ENCODE assay signal across 9 cellular contexts in the genomic region with DNA sequence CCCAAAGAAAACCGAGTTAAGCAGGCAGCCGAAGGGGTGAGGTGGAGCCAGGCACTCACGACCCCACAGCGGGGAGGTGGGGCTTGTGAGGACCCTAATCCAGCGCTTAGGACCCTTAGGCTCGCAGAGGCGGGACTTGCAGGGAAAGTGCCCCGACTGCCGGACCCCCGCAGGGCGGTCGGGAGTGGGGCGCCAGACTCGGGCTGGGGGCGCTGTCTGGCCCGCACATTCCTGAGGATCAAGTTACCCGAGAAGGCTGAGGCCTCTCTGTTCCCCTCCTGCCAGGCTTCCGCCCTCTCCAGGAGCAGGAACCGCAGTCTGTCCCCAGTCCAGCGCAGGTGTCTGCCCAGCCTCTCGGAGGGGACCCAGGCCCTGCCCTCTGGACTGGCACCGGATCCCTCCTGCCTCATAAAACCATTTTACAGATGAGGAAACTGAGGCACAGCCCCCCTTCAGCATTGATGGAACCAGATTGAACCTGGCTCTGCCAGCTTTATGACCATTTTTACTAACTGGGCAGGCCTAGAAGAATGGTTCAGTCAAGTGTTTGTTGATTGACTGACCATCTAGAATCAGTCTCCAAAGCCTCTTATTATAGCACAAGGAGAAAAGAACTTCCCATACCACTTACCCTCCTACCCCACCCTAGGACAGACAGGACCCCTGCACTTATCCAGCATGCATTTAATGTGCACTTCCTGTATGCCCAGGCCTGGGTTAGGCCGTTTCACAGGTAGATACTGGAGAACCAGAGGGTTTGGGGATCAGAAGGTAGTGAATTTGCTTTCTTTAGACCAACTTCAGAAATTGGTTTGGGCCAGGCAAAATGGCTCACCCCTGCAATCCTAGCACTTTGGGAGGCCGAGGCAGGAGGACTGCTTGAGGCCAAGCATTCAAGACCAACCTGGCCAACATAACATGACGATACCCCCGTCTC. TPM values are rescaled to one million over a fixed set of nuclear protein-coding genes. Genes with fewer than 3 reads are reported as not detected.
A peak's percentile ranks its signal among the peaks of the same experiment; 100 is the strongest.
DNase-seq lines count a peak whose midpoint lies in the region; ATAC-seq and TF ChIP-seq lines count a peak whose summit lies in the region.
"Had no signal": no experiment of that assay in that cellular context is flagged by ENCODE, and none has a peak within 500 bp of the region (broad histone marks: within the 10 kb centered on the region; RNA-seq: fewer than 3 reads in every experiment).

No MANE protein-coding gene starts in this region.

- H3K27ac ChIP-seq in iPS-20b (ENCODE audit: low read length) = no peak overlapping the region
- H3K27ac ChIP-seq in WERI-Rb-1 = no peak overlapping the region

- peaks cover 17% of the 10 kb centered on the region for H3K36me3 Mint-ChIP-seq in activated T-helper 17 cell treated with anti-CD3 and anti-CD28 coated beads, Interleukin-2, amount 50 U/mL, for 72 hours (ENCODE audit: low read depth)

- H3K4me1 Mint-ChIP-seq in activated T-helper 17 cell treated with anti-CD3 and anti-CD28 coated beads, Interleukin-2, amount 50 U/mL, for 72 hours = peaks cover 35% of the 10 kb centered on the region

- H3K36me3 ChIP-seq in H7 (replicated peaks; ENCODE audit: control insufficient read depth, insufficient read depth, low read length) = no peaks in the 10 kb centered on the region
- H3K36me3 ChIP-seq in iPS-20b (ENCODE audit: insufficient read depth, low read depth, low read length) = no peaks in the 10 kb centered on the region
- no peaks in the 10 kb centered on the region for H3K36me3 ChIP-seq in WERI-Rb-1

- H3K27me3 ChIP-seq in H7 (ENCODE audit: control insufficient read depth, insufficient read depth, low read length) = no peaks in the 10 kb centered on the region
- H3K27me3 ChIP-seq in iPS-20b (ENCODE audit: insufficient read depth, low read length) = peaks cover 10% of the 10 kb centered on the region; the same call in 1 of the 2 replicates
- H3K27me3 ChIP-seq in WERI-Rb-1 (ENCODE audit: insufficient read depth, low read depth, severe bottlenecking) = no peaks in the 10 kb centered on the region

- peak overlapping the region; percentile 41 for H3K27ac Mint-ChIP-seq in activated T-helper 17 cell treated with anti-CD3 and anti-CD28 coated beads, Interleukin-2, amount 50 U/mL, for 72 hours

- peak overlapping the region; percentile 98 for H3K4me3 Mint-ChIP-seq in activated T-helper 17 cell treated with anti-CD3 and anti-CD28 coated beads, Interleukin-2, amount 50 U/mL, for 72 hours

- DNase-seq in H7 = peak; percentile 96
- no peak for DNase-seq in retinal pigment epithelial cell (ENCODE audit: low read depth)
- no peak for DNase-seq in WERI-Rb-1
- no peak for DNase-seq in stimulated activated CD4-positive, alpha-beta T cell treated with anti-CD3 and anti-CD28 coated beads, Interleukin-12 subunit alpha, Interleukin-12 subunit beta, amount 100 ng/mL, for 4 hours
- no peak for DNase-seq in OCI-M1 (lab: John Stamatoyannopoulos, UW)
- DNase-seq: effector CD8-positive, alpha-beta T cell had no signal

- TF ChIP-seq CTCF in retinal pigment epithelial cell (conservative IDR thresholded peaks at IDR 0.05; ENCODE audit: low read depth, low read length) = peak; percentile 27
- TF ChIP-seq CTCF in WERI-Rb-1 (IDR thresholded peaks at IDR 0.05; ENCODE audit: low read depth, low read length) = no peak

- H3K4me3 ChIP-seq in H7 (ENCODE audit: insufficient read depth, low read depth, low read length) = peak overlapping the region; percentile 32
- peak overlapping the region; percentile 57; the same call in 1 of the 2 replicates for H3K4me3 ChIP-seq in iPS-20b (ENCODE audit: low read length)
- no peak overlapping the region for H3K4me3 ChIP-seq in retinal pigment epithelial cell (ENCODE audit: low read length)
- H3K4me3 ChIP-seq in WERI-Rb-1 (ENCODE audit: low read depth, low read length) = no peak overlapping the region

- no peaks in the 10 kb centered on the region for H3K9me3 Mint-ChIP-seq in activated T-helper 17 cell treated with anti-CD3 and anti-CD28 coated beads, Interleukin-2, amount 50 U/mL, for 72 hours

- peak overlapping the region; percentile 54; the same call in 1 of the 2 replicates for H3K9ac ChIP-seq in iPS-20b (ENCODE audit: low read depth, low read length)

- no peaks in the 10 kb centered on the region for H3K27me3 Mint-ChIP-seq in activated T-helper 17 cell treated with anti-CD3 and anti-CD28 coated beads, Interleukin-2, amount 50 U/mL, for 72 hours

- peaks cover 6% of the 10 kb centered on the region; the same call in 1 of the 2 replicates for H3K4me1 ChIP-seq in iPS-20b (ENCODE audit: insufficient read depth, low read length)

- no peak for ATAC-seq in activated T-helper 17 cell treated with anti-CD3 and anti-CD28 coated beads, Interleukin-2, amount 50 U/mL, for 72 hours (replicated peaks)
- no peak for ATAC-seq in GM21423 (IDR thresholded peaks at IDR 0.05; ENCODE audit: unreplicated experiment)

- H3K9me3 ChIP-seq in iPS-20b (ENCODE audit: insufficient read depth, low read depth, low read length) (no peaks in the 10 kb centered on the region), WERI-Rb-1 (ENCODE audit: severe bottlenecking) (no peaks in the 10 kb centered on the region)

RNA-seq across cellular contexts. Expression of a gene that starts 6.7 kb away (rescaled TPM):
- total RNA-seq in H7 (2014; rRNA removed; shearing (Covaris generic)) = 173 and 181 TPM in 2 replicates
- total RNA-seq in activated T-helper 17 cell treated with anti-CD3 and anti-CD28 coated beads, Interleukin-2, amount 50 U/mL, for 72 hours = 100 to 1,000 TPM; 177 to 324 TPM

RNA-seq across cellular contexts. Expression of a gene that starts 13.9 kb away (rescaled TPM):
- total RNA-seq in H7 (2014; rRNA removed; shearing (Covaris generic)) = 0.55 and 0.76 TPM in 2 replicates
- total RNA-seq in activated T-helper 17 cell treated with anti-CD3 and anti-CD28 coated beads, Interleukin-2, amount 50 U/mL, for 72 hours = 1 to 10 TPM; 1.1 to 1.3 TPM

RNA-seq across cellular contexts. Expression of a gene that starts 34.8 kb away (rescaled TPM):
- 787 and 838 TPM in 2 replicates for total RNA-seq in H7 (2014; rRNA removed; shearing (Covaris generic))
- total RNA-seq in activated T-helper 17 cell treated with anti-CD3 and anti-CD28 coated beads, Interleukin-2, amount 50 U/mL, for 72 hours = 100 to 1,000 TPM; 176 to 252 TPM

RNA-seq across cellular contexts. Expression of a gene that starts 52.3 kb away (rescaled TPM):
- total RNA-seq in H7 (2014; rRNA removed; shearing (Covaris generic)) = 11.5 and 13.6 TPM in 2 replicates
- 10 to 100 TPM; 38.9 to 46.0 TPM for total RNA-seq in activated T-helper 17 cell treated with anti-CD3 and anti-CD28 coated beads, Interleukin-2, amount 50 U/mL, for 72 hours

Comparison
In these comparisons a context has a peak if more than half of its experiments do, and no peak if none do; other contexts are left out.
1. H3K4me3 ChIP-seq: peak in H7 (single experiment) and iPS-20b (single experiment); none in retinal pigment epithelial cell (single experiment) and WERI-Rb-1 (single experiment).